ENCODE assay signal across 7 cellular contexts in genomic region chr2:38146302-38146916, GRCh38.
DNase-seq lines count a peak whose midpoint lies in the region; ATAC-seq and TF ChIP-seq lines count a peak whose summit lies in the region.

No MANE protein-coding gene starts in this region.

- TSS peak; percentile 49 for BruUV-seq in PC-3 (replicated peaks; lab: Mats Ljungman, UMichigan)

- peak overlapping the region; percentile 51 for H3K4me3 ChIP-seq in PC-3 (ENCODE audit: low read length)
- H3K4me3 ChIP-seq in epithelial cell of proximal tubule (ENCODE audit: low read depth, low read length): peak overlapping the region; percentile 15
- H3K4me3 ChIP-seq in ovary: no peak overlapping the region

- H3F3A ChIP-seq in PC-3 (ENCODE audit: low read length, unreplicated experiment): peaks cover 10% of the 10 kb centered on the region

- no peaks in the 10 kb centered on the region for H3K79me2 ChIP-seq in PC-3 (ENCODE audit: low read length)

- H3K27ac ChIP-seq in PC-3 (ENCODE audit: low read length): peak overlapping the region; percentile 98
- peak overlapping the region; percentile 23 to 77 for H3K27ac ChIP-seq in ovary

- 1 to 4% (median 1%) methylated on average over 7 of the region's 7 CpGs for WGBS in ovary, 3 donors

- H4K20me1 ChIP-seq in PC-3 (ENCODE audit: low read length): no peaks in the 10 kb centered on the region

- DNase-seq in PC-3: peak; percentile 75
- peak; percentile 82 for DNase-seq in epithelial cell of proximal tubule (ENCODE audit: low read depth)
- peak; percentile 42 to 76 (median 70) for DNase-seq in ovary
- DNase-seq in posterior vena cava (ENCODE audit: low spot score): no peak
- no peak for DNase-seq in NCI-H128 (lab: John Stamatoyannopoulos, UW; ENCODE audit: unreplicated experiment)

- TF ChIP-seq CTCF in PC-3 (conservative IDR thresholded peaks at IDR 0.05; ENCODE audit: low read depth, low read length): no peak
- no peak for TF ChIP-seq CTCF in epithelial cell of proximal tubule (conservative IDR thresholded peaks at IDR 0.05; ENCODE audit: low read depth, low read length)
- no peak for TF ChIP-seq CTCF in ovary (IDR thresholded peaks at IDR 0.05)

- no peaks in the 10 kb centered on the region for H3K27me3 ChIP-seq in PC-3 (ENCODE audit: low read length)
- H3K27me3 ChIP-seq in ovary: no peaks in the 10 kb centered on the region

- ATAC-seq in GM18868 (IDR thresholded peaks at IDR 0.05; ENCODE audit: unreplicated experiment): peak; percentile 73
- peak; percentile 72 for ATAC-seq in HG02623 (IDR thresholded peaks at IDR 0.05; ENCODE audit: unreplicated experiment)
- ATAC-seq in PC-3: peak; percentile 45

- no peaks in the 10 kb centered on the region for H3K36me3 ChIP-seq in PC-3 (ENCODE audit: low read depth, low read length)
- no peaks in the 10 kb centered on the region for H3K36me3 ChIP-seq in ovary

- POLR2A ChIA-PET in PC-3 (lab: Charles Lee; ENCODE audit: unreplicated experiment): interaction anchor here (0.7 kb wide), 1 partner anchor 232 kb away, joined by 4 read pairs; no protein-coding TSS in a partner anchor

- peak overlapping the region; percentile 66 for H2AFZ ChIP-seq in PC-3 (ENCODE audit: low read length)

- H3K9ac ChIP-seq in PC-3 (ENCODE audit: low read length): peak overlapping the region; percentile 76

- no peak for TF ChIP-seq EP300 in ovary (IDR thresholded peaks at IDR 0.05)

- H3K4me1 ChIP-seq in PC-3 (ENCODE audit: insufficient read depth, low read length) (peaks cover 42% of the 10 kb centered on the region), ovary (ENCODE audit: insufficient read depth) (peaks cover 10% of the 10 kb centered on the region)

- H3K9me3 ChIP-seq in PC-3 (ENCODE audit: low read length): no peaks in the 10 kb centered on the region
- H3K9me3 ChIP-seq in ovary: no peaks in the 10 kb centered on the region

- intact Hi-C loops in PC-3 (cut with micrococcal nuclease): no loop called here
- intact Hi-C loops in ovary (cut with DNase I): no loop called here
- intact Hi-C loops in posterior vena cava (cut with DNase I): no loop called here

- TF ChIP-seq POLR2A in ovary (IDR thresholded peaks at IDR 0.05): no peak

- H3K4me2 ChIP-seq in PC-3 (ENCODE audit: low read length): peak overlapping the region; percentile 83

- H3K9me2 ChIP-seq in PC-3 (replicated peaks; ENCODE audit: low read length): no peaks in the 10 kb centered on the region

- CTCF ChIA-PET in PC-3 (lab: Charles Lee): no interaction called here

Comparison
In these comparisons a context has a peak if more than half of its experiments do, and no peak if none do; other contexts are left out.
1. DNase-seq: peak in PC-3 (single experiment), epithelial cell of proximal tubule (single experiment) and ovary (5 of 5); none in posterior vena cava (single experiment) and NCI-H128 (single experiment).
2. Peak in every context shown above with its lines, with median percentiles within 50 percentile points of each other: ATAC-seq.